8 cellular contexts compared by ENCODE assay signal in genomic region chr3:13012228-13012691, GRCh38.
DNase-seq lines count a peak whose midpoint lies in the region; ATAC-seq, FAIRE-seq and TF ChIP-seq lines count a peak whose summit lies in the region.

No MANE protein-coding gene starts in this region.

- no TSS peak for BruUV-seq in GM12878 (replicated peaks; lab: Mats Ljungman, UMichigan)

- no peaks in the 10 kb centered on the region for H4K20me1 ChIP-seq in GM12878 (ENCODE audit: control insufficient read depth, insufficient read depth)

- TF ChIP-seq CTCF in GM12878 (IDR thresholded peaks at IDR 0.05 in 2 of 3, conservative IDR thresholded peaks at IDR 0.05 in 1 of 3; ENCODE audit: control insufficient read depth in 2 of 3, extremely low read depth in 1 of 3, insufficient read depth in 1 of 3, low read depth in 3 of 3, low read length in 3 of 3) (no peak), WERI-Rb-1 (IDR thresholded peaks at IDR 0.05; ENCODE audit: low read depth, low read length) (no peak)

- peak; percentile 72 for FAIRE-seq in GM12878 (lab: Jason Lieb, UNC)

- H3K79me2 ChIP-seq in GM12878 (ENCODE audit: control insufficient read depth, insufficient read depth, low read length) = peaks cover 93% of the 10 kb centered on the region

- intact Hi-C loops in GM12878 (cut with micrococcal nuclease; ENCODE audit: unreplicated experiment) = loop anchor here (1.0 to 10.0 kb wide), 4 partner anchors 10 to 443 kb away; no protein-coding TSS in a partner anchor

- CTCF ChIA-PET in GM12878 (lab: Yijun Ruan, JAX) = interaction anchor here (1.0 to 7.8 kb wide), 12 partner anchors 11 to 440 kb away, joined by 3 to 57 read pairs (median 12); partner anchors contain the start of gene RPL32

- peaks cover 94% of the 10 kb centered on the region for H3K4me1 ChIP-seq in GM12878 (ENCODE audit: control insufficient read depth, insufficient read depth, low read length)
- peaks cover 57 to 60% of the 10 kb centered on the region in 2 donors for H3K4me1 ChIP-seq in mucosa of rectum (ENCODE audit: control insufficient read depth in 2 of 2, insufficient read depth in 2 of 2, low read length in 2 of 2)

- TF ChIP-seq EP300 in GM12878 (IDR thresholded peaks at IDR 0.05; ENCODE audit: borderline replicate concordance in 1 of 2, control insufficient read depth in 1 of 2, low read depth in 2 of 2, low read length in 2 of 2) = peak; percentile 51 to 58; a peak in 2 of 4 replicates

- peak overlapping the region; percentile 93 for H3K9ac ChIP-seq in GM12878 (ENCODE audit: control insufficient read depth, insufficient read depth, low read length)
- peak overlapping the region in 1 of 2 donors; percentile 60 for H3K9ac ChIP-seq in mucosa of rectum (ENCODE audit: low read depth in 1 of 2, low read length in 2 of 2)

- TF ChIP-seq RAD21 in GM12878 (IDR thresholded peaks at IDR 0.05; ENCODE audit: insufficient read depth, low read depth, low read length) = no peak

- no peak for TF ChIP-seq POLR2A in GM12878 (IDR thresholded peaks at IDR 0.05; ENCODE audit: low read depth, low read length)

- WGBS in GM12878 (ENCODE audit: insufficient coverage, insufficient replicate concordance, low lambda C conversion rate, missing lambda C conversion rate) = 2% methylated on average over 5 of the region's 5 CpGs

- H2AFZ ChIP-seq in GM12878 (ENCODE audit: control insufficient read depth, low read depth, low read length) = no peak overlapping the region

- ATAC-seq in GM18907 (IDR thresholded peaks at IDR 0.05; ENCODE audit: unreplicated experiment) (peak; percentile 37), HG02973 (IDR thresholded peaks at IDR 0.05; ENCODE audit: unreplicated experiment) (peak; percentile 35), GM12878 (peak; percentile 58)

- POLR2A ChIA-PET in GM12878 (lab: Charles Lee) = interaction anchor here (0.6 to 11.5 kb wide), 14 partner anchors 8 to 1505 kb away, joined by 3 to 170 read pairs (median 5); no protein-coding TSS in a partner anchor

- DNase-seq in RPMI7951 (ENCODE audit: low read depth) (peak; percentile 71), GM12878 (ENCODE audit: low read depth, low spot score) (peak; percentile 84), NCI-H1930 (lab: John Stamatoyannopoulos, UW) (no peak), WERI-Rb-1 (no peak), T-helper 9 cell (no peak)

- H3K27ac ChIP-seq in GM12878 (ENCODE audit: control insufficient read depth, insufficient read depth) (peak overlapping the region; percentile 99), mucosa of rectum (ENCODE audit: low read depth in 2 of 2, low read length in 2 of 2) (peak overlapping the region; percentile 78 to 93), WERI-Rb-1 (no peak overlapping the region)

- H3K4me2 ChIP-seq in GM12878 (ENCODE audit: control insufficient read depth, insufficient read depth) = peak overlapping the region; percentile 90

- in situ Hi-C loops in GM12878 (cut with MboI) = no loop called here

- H3K36me3 ChIP-seq in GM12878 (ENCODE audit: control insufficient read depth in 2 of 2, insufficient read depth in 2 of 2, low read length in 1 of 2) = peaks cover under 1 to 2% of the 10 kb centered on the region in 2 experiments; a peak in 2 of 4 replicates
- no peaks in the 10 kb centered on the region for H3K36me3 ChIP-seq in mucosa of rectum (ENCODE audit: control insufficient read depth in 2 of 2, insufficient read depth in 2 of 2, low read length in 2 of 2)
- H3K36me3 ChIP-seq in WERI-Rb-1 = peaks cover 6% of the 10 kb centered on the region

- no peaks in the 10 kb centered on the region for H3K27me3 ChIP-seq in GM12878 (replicated peaks in 1 of 2; ENCODE audit: control insufficient read depth in 2 of 2, insufficient read depth in 2 of 2, low read length in 1 of 2)
- H3K27me3 ChIP-seq in mucosa of rectum (ENCODE audit: control insufficient read depth in 2 of 2, insufficient read depth in 2 of 2, low read length in 2 of 2) = no peaks in the 10 kb centered on the region
- H3K27me3 ChIP-seq in WERI-Rb-1 (ENCODE audit: insufficient read depth, low read depth, severe bottlenecking) = no peaks in the 10 kb centered on the region

- RAD21 ChIA-PET in GM12878 (lab: Charles Lee; ENCODE audit: unreplicated experiment) = interaction anchor here (0.9 to 8.5 kb wide), 15 partner anchors 9 to 1640 kb away, joined by 3 to 93 read pairs (median 7); partner anchors contain the start of gene CCDC174

- H3K9me3 ChIP-seq in GM12878 (replicated peaks; ENCODE audit: control insufficient read depth, insufficient read depth, low read length) = no peaks in the 10 kb centered on the region
- no peaks in the 10 kb centered on the region for H3K9me3 ChIP-seq in mucosa of rectum (ENCODE audit: control insufficient read depth in 2 of 2, low read length in 2 of 2)
- H3K9me3 ChIP-seq in WERI-Rb-1 (ENCODE audit: severe bottlenecking) = no peaks in the 10 kb centered on the region

- SMC1A ChIA-PET in GM12878 (lab: Charles Lee; ENCODE audit: uncharacterized antibody, unreplicated experiment) = interaction anchor here (0.9 to 12.7 kb wide), 14 partner anchors 9 to 440 kb away, joined by 3 to 123 read pairs (median 10); no protein-coding TSS in a partner anchor

- H3K4me3 ChIP-seq in GM12878 (peak overlapping the region; percentile 39; the same call in 1 of the 2 replicates), mucosa of rectum (ENCODE audit: low read length in 2 of 2) (no peak overlapping the region), WERI-Rb-1 (ENCODE audit: low read depth, low read length) (no peak overlapping the region)

TF ChIP-seq in GM12878, 131 proteins besides CTCF, POLR2A, EP300 and RAD21 (continues in another document):
- TF ChIP-seq HDGF (IDR thresholded peaks at IDR 0.05) = no peak
- TF ChIP-seq MTA3 (IDR thresholded peaks at IDR 0.05; ENCODE audit: borderline replicate concordance, low read length) = no peak
- TF ChIP-seq MEF2B (IDR thresholded peaks at IDR 0.05; ENCODE audit: partially characterized antibody, poor library complexity, severe bottlenecking) = peak; percentile 67
- no peak for TF ChIP-seq REST (IDR thresholded peaks at IDR 0.05; ENCODE audit: low read depth, low read length)
- TF ChIP-seq, protein P1, sequence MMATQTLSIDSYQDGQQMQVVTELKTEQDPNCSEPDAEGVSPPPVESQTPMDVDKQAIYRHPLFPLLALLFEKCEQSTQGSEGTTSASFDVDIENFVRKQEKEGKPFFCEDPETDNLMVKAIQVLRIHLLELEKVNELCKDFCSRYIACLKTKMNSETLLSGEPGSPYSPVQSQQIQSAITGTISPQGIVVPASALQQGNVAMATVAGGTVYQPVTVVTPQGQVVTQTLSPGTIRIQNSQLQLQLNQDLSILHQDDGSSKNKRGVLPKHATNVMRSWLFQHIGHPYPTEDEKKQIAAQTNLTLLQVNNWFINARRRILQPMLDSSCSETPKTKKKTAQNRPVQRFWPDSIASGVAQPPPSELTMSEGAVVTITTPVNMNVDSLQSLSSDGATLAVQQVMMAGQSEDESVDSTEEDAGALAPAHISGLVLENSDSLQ (IDR thresholded peaks at IDR 0.05) = peak; percentile 83
- no peak for TF ChIP-seq SREBF1 (IDR thresholded peaks at IDR 0.05; ENCODE audit: low read length)
- TF ChIP-seq CHD1 (IDR thresholded peaks at IDR 0.05; ENCODE audit: low read depth, low read length) = no peak
- no peak for TF ChIP-seq FOXK2 (IDR thresholded peaks at IDR 0.05)
- TF ChIP-seq BHLHE40 (IDR thresholded peaks at IDR 0.05; ENCODE audit: borderline replicate concordance in 1 of 2, low read depth in 2 of 2, low read length in 1 of 2) = peak in 1 of 2 experiments; percentile 50; a peak in 2 of 4 replicates
- TF ChIP-seq ZNF24 (IDR thresholded peaks at IDR 0.05) = no peak
- peak; percentile 78 for TF ChIP-seq IRF4 (IDR thresholded peaks at IDR 0.05; ENCODE audit: low read depth, low read length)
- TF ChIP-seq POLR2AphosphoS5 (IDR thresholded peaks at IDR 0.05; ENCODE audit: low read length) = peak; percentile 72; the same call in 1 of the 2 replicates
- TF ChIP-seq, protein P2, sequence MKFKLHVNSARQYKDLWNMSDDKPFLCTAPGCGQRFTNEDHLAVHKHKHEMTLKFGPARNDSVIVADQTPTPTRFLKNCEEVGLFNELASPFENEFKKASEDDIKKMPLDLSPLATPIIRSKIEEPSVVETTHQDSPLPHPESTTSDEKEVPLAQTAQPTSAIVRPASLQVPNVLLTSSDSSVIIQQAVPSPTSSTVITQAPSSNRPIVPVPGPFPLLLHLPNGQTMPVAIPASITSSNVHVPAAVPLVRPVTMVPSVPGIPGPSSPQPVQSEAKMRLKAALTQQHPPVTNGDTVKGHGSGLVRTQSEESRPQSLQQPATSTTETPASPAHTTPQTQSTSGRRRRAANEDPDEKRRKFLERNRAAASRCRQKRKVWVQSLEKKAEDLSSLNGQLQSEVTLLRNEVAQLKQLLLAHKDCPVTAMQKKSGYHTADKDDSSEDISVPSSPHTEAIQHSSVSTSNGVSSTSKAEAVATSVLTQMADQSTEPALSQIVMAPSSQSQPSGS (IDR thresholded peaks at IDR 0.05; ENCODE audit: low read length) = no peak

Comparison
In these comparisons a context has a peak if more than half of its experiments do, and no peak if none do; other contexts are left out.
1. DNase-seq: peak in RPMI7951 (single experiment) and GM12878 (single experiment); none in NCI-H1930 (0 of 2), WERI-Rb-1 (single experiment) and T-helper 9 cell (single experiment).
2. Peak in every context shown above with its lines, with median percentiles within 50 percentile points of each other: ATAC-seq.